Comparison of ENCODE assay signal across 18 cellular contexts in genomic region chr9:134815435-134816214, GRCh38.
DNase-seq lines count a peak whose midpoint lies in the region; ATAC-seq, FAIRE-seq and TF ChIP-seq lines count a peak whose summit lies in the region.
"Had no signal": no experiment of that assay in that cellular context is flagged by ENCODE, and none has a peak within 500 bp of the region (broad histone marks: within the 10 kb centered on the region; RNA-seq: fewer than 3 reads in every experiment).

No MANE protein-coding gene starts in this region.

- H3K36me3 ChIP-seq in IMR-90 (ENCODE audit: control insufficient read depth, insufficient read depth, low read length), result peaks cover 90% of the 10 kb centered on the region
- peaks cover 0 to 3% of the 10 kb centered on the region in 2 donors for H3K36me3 ChIP-seq in neuronal stem cell (replicated peaks in 1 of 2; ENCODE audit: control insufficient read depth in 2 of 2, insufficient read depth in 2 of 2, low read length in 2 of 2)

- H3K14ac ChIP-seq in IMR-90 (replicated peaks; ENCODE audit: low read depth, low read length) (peak overlapping the region; percentile 56; the same call in 1 of the 2 replicates), neuronal stem cell (ENCODE audit: low read length) (peak overlapping the region; percentile 44)

- TF ChIP-seq RAD21 in A549 (conservative IDR thresholded peaks at IDR 0.05 in 1 of 2, IDR thresholded peaks at IDR 0.05 in 1 of 2) (no peak), IMR-90 (IDR thresholded peaks at IDR 0.05; ENCODE audit: low read length) (no peak)

- POLR2A ChIA-PET in A549 (lab: Yijun Ruan, JAX), result no interaction called here
- POLR2A ChIA-PET in IMR-90 (lab: Charles Lee; ENCODE audit: unreplicated experiment), result no interaction called here

- peak overlapping the region; percentile 99 for H2BK120ac ChIP-seq in IMR-90 (ENCODE audit: low read depth, low read length)
- no peak overlapping the region for H2BK120ac ChIP-seq in neuronal stem cell (ENCODE audit: low read depth, low read length)

- ATAC-seq in A549, result no peak
- no peak for ATAC-seq in IMR-90 (ENCODE audit: low read depth)
- ATAC-seq in left cardiac atrium, result no peak
- ATAC-seq: GM12878 had no signal

- H3K4me1 ChIP-seq in A549 (no peaks in the 10 kb centered on the region), IMR-90 (ENCODE audit: control insufficient read depth, insufficient read depth, low read length) (peaks cover 34% of the 10 kb centered on the region), neuronal stem cell (ENCODE audit: control insufficient read depth in 2 of 2, insufficient read depth in 1 of 2, low read depth in 1 of 2, low read length in 2 of 2) (peaks cover 0 to 19% of the 10 kb centered on the region in 2 donors)

- peak overlapping the region; percentile 3; the same call in 1 of the 2 replicates for H4K5ac ChIP-seq in IMR-90 (ENCODE audit: low read depth, low read length)

- WGBS in A549 (ENCODE audit: missing lambda C conversion rate), result 77% methylated on average over 15 of the region's 16 CpGs
- 93% methylated on average over 7 of the region's 16 CpGs; no CpG with 5 or more reads in 1 of the 2 experiments for WGBS in IMR-90 (ENCODE audit: extremely low coverage in 2 of 2, insufficient read length in 1 of 2), 2 experiments
- no CpG with 5 or more reads among the region's 16 CpGs for WGBS in neuronal stem cell (ENCODE audit: extremely low coverage in 2 of 2, insufficient read length in 2 of 2, insufficient replicate concordance in 1 of 2), 2 donors

- BruUV-seq in IMR-90 (replicated peaks; lab: Mats Ljungman, UMichigan), result no TSS peak

- TF ChIP-seq POLR2A in A549 (IDR thresholded peaks at IDR 0.05; ENCODE audit: low read length) (no peak), IMR-90 (IDR thresholded peaks at IDR 0.05; ENCODE audit: low read depth, low read length) (no peak)

- TF ChIP-seq EP300 in A549 (IDR thresholded peaks at IDR 0.05), result no peak

- H2AFZ ChIP-seq in IMR-90 (replicated peaks; ENCODE audit: low read length, poor library complexity), result peak overlapping the region; percentile 27
- no peak overlapping the region for H2AFZ ChIP-seq in neuronal stem cell (ENCODE audit: low read length)

- H3K79me1 ChIP-seq in IMR-90 (ENCODE audit: low read depth in 1 of 2, low read length in 2 of 2), result peaks cover 15 to 89% of the 10 kb centered on the region in 2 experiments
- H3K79me1 ChIP-seq in neuronal stem cell (ENCODE audit: low read depth, low read length), result no peaks in the 10 kb centered on the region

- dilution Hi-C loops in IMR-90 (cut with HindIII; ENCODE audit: low sequenced_read_pairs, unreplicated experiment), result no loop called here

- H3K9me3 ChIP-seq in A549, result no peaks in the 10 kb centered on the region
- no peaks in the 10 kb centered on the region for H3K9me3 ChIP-seq in IMR-90 (ENCODE audit: control insufficient read depth, insufficient read depth, low read length)
- H3K9me3 ChIP-seq in neuronal stem cell (replicated peaks in 1 of 2; ENCODE audit: control insufficient read depth in 2 of 2, insufficient read depth in 1 of 2, low read depth in 1 of 2, low read length in 2 of 2), result no peaks in the 10 kb centered on the region

- H3K27ac ChIP-seq in A549 (no peak overlapping the region), IMR-90 (ENCODE audit: insufficient read depth, low read length) (peak overlapping the region; percentile 48; the same call in 1 of the 2 replicates), neuronal stem cell (replicated peaks; ENCODE audit: low read length) (no peak overlapping the region)
- H3K27ac ChIP-seq: 22Rv1, C4-2B, HL-60 had no signal

- H3K56ac ChIP-seq in IMR-90 (ENCODE audit: extremely low read depth, insufficient read depth, low read length), result no peak overlapping the region

- DNase-seq in A549 (ENCODE audit: low read depth in 1 of 2, low spot score in 1 of 2) (no peak), IMR-90 (no peak), chondrocyte (ENCODE audit: low spot score) (peak; percentile 79), neuronal stem cell (ENCODE audit: low spot score) (no peak), AG08396 (ENCODE audit: low spot score) (no peak), left cardiac atrium (no peak), kidney tubule cell (ENCODE audit: low spot score) (no peak), NCI-H1436 (lab: John Stamatoyannopoulos, UW) (no peak)
- DNase-seq: CD4-positive, alpha-beta memory T cell; DMS79; HCEC 1CT had no signal

- CTCF ChIA-PET in A549 (lab: Yijun Ruan, JAX), result interaction anchor here (1.5 to 1.9 kb wide), 2 partner anchors 8 to 37 kb away, joined by 5 to 7 read pairs; no protein-coding TSS in a partner anchor
- CTCF ChIA-PET in IMR-90 (lab: Yijun Ruan, JAX), result no interaction called here

- H4K8ac ChIP-seq in IMR-90 (ENCODE audit: low read depth in 2 of 2, low read length in 2 of 2) (peak overlapping the region in 1 of 2 experiments; percentile 46; a peak in 2 of 4 replicates), neuronal stem cell (ENCODE audit: low read depth, low read length) (no peak overlapping the region)

- H3K4me2 ChIP-seq in A549, result no peak overlapping the region
- H3K4me2 ChIP-seq in IMR-90 (ENCODE audit: low read depth, low read length), result no peak overlapping the region
- no peak overlapping the region for H3K4me2 ChIP-seq in neuronal stem cell (ENCODE audit: insufficient read depth, low read length, poor library complexity, severe bottlenecking)

- peaks cover 52% of the 10 kb centered on the region for H3K9me1 ChIP-seq in IMR-90 (ENCODE audit: insufficient read depth, low read length)

- H3K4ac ChIP-seq in IMR-90 (ENCODE audit: low read depth, low read length) (peak overlapping the region; percentile 81), neuronal stem cell (ENCODE audit: low read length) (no peak overlapping the region)

- no peak overlapping the region for H3K4me3 Mint-ChIP-seq in chondrocyte (ENCODE audit: unreplicated experiment)
- H3K4me3 Mint-ChIP-seq: B cell; CD4-positive, alpha-beta memory T cell had no signal

- intact Hi-C loops in IMR-90 (cut with micrococcal nuclease), result no loop called here
- intact Hi-C loops in left cardiac atrium (cut with DNase I), result no loop called here

- H3K36me3 Mint-ChIP-seq in chondrocyte (ENCODE audit: low read depth), result peaks cover 57% of the 10 kb centered on the region
- H3K36me3 Mint-ChIP-seq: CD4-positive, alpha-beta memory T cell had no signal

- no peaks in the 10 kb centered on the region for H3K27me3 Mint-ChIP-seq in chondrocyte (ENCODE audit: low read depth)

- H4K91ac ChIP-seq in IMR-90 (ENCODE audit: insufficient read depth, low read depth, low read length) (peak overlapping the region; percentile 97), neuronal stem cell (ENCODE audit: low read depth, low read length, poor library complexity) (no peak overlapping the region)

- H3K27me3 ChIP-seq in IMR-90 (ENCODE audit: control insufficient read depth, insufficient read depth, low read length) (no peaks in the 10 kb centered on the region), neuronal stem cell (ENCODE audit: control insufficient read depth in 3 of 3, insufficient read depth in 3 of 3, low read depth in 1 of 3, low read length in 3 of 3) (peaks cover 0 to under 1% (median 0%) of the 10 kb centered on the region in 3 experiments)

- no peak overlapping the region for H3K4me3 ChIP-seq in A549
- no peak overlapping the region for H3K4me3 ChIP-seq in IMR-90 (ENCODE audit: insufficient read depth, low read depth, low read length)
- H3K4me3 ChIP-seq in neuronal stem cell (ENCODE audit: low read length in 2 of 2), result no peak overlapping the region
- H3K4me3 ChIP-seq: GM12878 had no signal

- no peak for FAIRE-seq in A549 (lab: Jason Lieb, UNC)
- FAIRE-seq: GM12878, GM18507, H1 had no signal

- H3K18ac ChIP-seq in IMR-90 (ENCODE audit: low read depth, low read length) (peak overlapping the region; percentile 33), neuronal stem cell (ENCODE audit: low read length) (peak overlapping the region; percentile 78)

- H2BK5ac ChIP-seq in IMR-90 (ENCODE audit: low read depth, low read length, poor library complexity, severe bottlenecking) (peak overlapping the region; percentile 99), neuronal stem cell (ENCODE audit: low read length) (peak overlapping the region; percentile 9)

- peaks cover 11% of the 10 kb centered on the region for H4K20me1 ChIP-seq in IMR-90 (ENCODE audit: insufficient read depth, low read length)

- H2BK15ac ChIP-seq in IMR-90 (ENCODE audit: low read depth, low read length) (peak overlapping the region; percentile 67; the same call in 2 of the 3 replicates), neuronal stem cell (ENCODE audit: low read length) (peak overlapping the region; percentile 72)

- in situ Hi-C loops in IMR-90 (cut with MboI; ENCODE audit: low sequenced_read_pairs), result no loop called here

- peak overlapping the region; percentile 77 for H3K27ac Mint-ChIP-seq in chondrocyte (ENCODE audit: unreplicated experiment)
- H3K27ac Mint-ChIP-seq: B cell; CD4-positive, alpha-beta memory T cell had no signal

- H2BK12ac ChIP-seq in neuronal stem cell (ENCODE audit: low read length), result no peak overlapping the region

- H3K23ac ChIP-seq in IMR-90 (ENCODE audit: low read depth, low read length) (0 out of 2 replicates have a peak overlapping the region, but pooled peaks have one; percentile 29), neuronal stem cell (ENCODE audit: low read depth, low read length, poor library complexity) (no peak overlapping the region)

- H2BK20ac ChIP-seq in IMR-90 (ENCODE audit: low read depth, low read length), result peak overlapping the region; percentile 70; the same call in 1 of the 2 replicates

- peak overlapping the region; percentile 83 for H2AK5ac ChIP-seq in IMR-90 (ENCODE audit: low read depth, low read length)
- no peak overlapping the region for H2AK5ac ChIP-seq in neuronal stem cell (ENCODE audit: low read depth, low read length)

- H3K9ac ChIP-seq in IMR-90 (ENCODE audit: low read depth, low read length) (no peak overlapping the region), neuronal stem cell (ENCODE audit: low read depth, low read length, poor library complexity) (no peak overlapping the region)

- no peaks in the 10 kb centered on the region for H3K9me3 Mint-ChIP-seq in chondrocyte (ENCODE audit: low read depth)

- H2AK9ac ChIP-seq in IMR-90 (replicated peaks; ENCODE audit: low read depth, low read length, poor library complexity), result peak overlapping the region; percentile 60

- no peak for TF ChIP-seq CTCF in A549 (IDR thresholded peaks at IDR 0.05)
- TF ChIP-seq CTCF in IMR-90 (conservative IDR thresholded peaks at IDR 0.05; ENCODE audit: low read depth, low read length), result no peak
- no peak for TF ChIP-seq CTCF in chondrocyte (IDR thresholded peaks at IDR 0.05)

- peaks cover 62% of the 10 kb centered on the region for H3K4me1 Mint-ChIP-seq in chondrocyte (ENCODE audit: low read depth)
- H3K4me1 Mint-ChIP-seq: B cell; CD4-positive, alpha-beta memory T cell had no signal

TF ChIP-seq in A549, 52 proteins besides CTCF, POLR2A, EP300 and RAD21:
- TF ChIP-seq ZFP36 (IDR thresholded peaks at IDR 0.05; ENCODE audit: borderline replicate concordance, partially characterized antibody) (peak; percentile 53), EHF (CRISPR knock-in tag; IDR thresholded peaks at IDR 0.05) (no peak)

TF ChIP-seq in IMR-90, 13 proteins besides CTCF, POLR2A, EP300 and RAD21 (continues in another document):
- TF ChIP-seq FOS (IDR thresholded peaks at IDR 0.05; ENCODE audit: low read depth, low read length), result no peak
- TF ChIP-seq BHLHE40 (IDR thresholded peaks at IDR 0.05; ENCODE audit: low read depth, low read length), result no peak
- no peak for TF ChIP-seq SMC3 (IDR thresholded peaks at IDR 0.05; ENCODE audit: low read depth, low read length)
- no peak for TF ChIP-seq RCOR1 (IDR thresholded peaks at IDR 0.05; ENCODE audit: insufficient replicate concordance, low read length)
